8 cellular contexts compared by ENCODE assay signal in genomic region chr14:61694830-61695694, GRCh38. TPM values are rescaled to one million over a fixed set of nuclear protein-coding genes. Genes with fewer than 3 reads are reported as not detected.
DNase-seq lines count a peak whose midpoint lies in the region; TF ChIP-seq lines count a peak whose summit lies in the region.

HIF1A (plus strand) TSS chr14:61695513; CDS start chr14:61695805, 292 bp downstream.

- peak within 1 kb of the TSS; percentile 85 for H2AFZ ChIP-seq in neuron (ENCODE audit: low read depth, low read length)

- peak; percentile 99 for DNase-seq in GM03348 (ENCODE audit: low spot score)
- DNase-seq in HEK293T (ENCODE audit: extremely low spot score): peak; percentile 95
- DNase-seq in MV-4-11 (lab: John Stamatoyannopoulos, UW): peak; percentile 97
- peak; percentile 96 for DNase-seq in SK-MEL-5 (ENCODE audit: low read depth, low spot score)
- DNase-seq in activated naive CD4-positive, alpha-beta T cell treated with anti-CD3 and anti-CD28 coated beads for 36 hours: peak; percentile 98
- peak; percentile 97 for DNase-seq in foreskin melanocyte

- H3K4me1 ChIP-seq in neuron (ENCODE audit: insufficient read depth, low read length) (peaks cover 26% of the 10 kb centered on the region), subcutaneous abdominal adipose tissue (ENCODE audit: control insufficient read depth in 5 of 5, insufficient read depth in 5 of 5, low read length in 5 of 5) (peaks cover 0 to 39% (median 33%) of the 10 kb centered on the region in 5 donors)

- H3K9me3 Mint-ChIP-seq in activated naive CD4-positive, alpha-beta T cell treated with anti-CD3 and anti-CD28 coated beads for 36 hours: no peaks in the 10 kb centered on the region

- peaks cover 40% of the 10 kb centered on the region for H3K36me3 Mint-ChIP-seq in activated naive CD4-positive, alpha-beta T cell treated with anti-CD3 and anti-CD28 coated beads for 36 hours (ENCODE audit: low read depth)

- no peaks in the 10 kb centered on the region for H3K27me3 ChIP-seq in neuron (ENCODE audit: insufficient read depth, low read length)
- no peaks in the 10 kb centered on the region for H3K27me3 ChIP-seq in subcutaneous abdominal adipose tissue (ENCODE audit: control insufficient read depth in 5 of 5, insufficient read depth in 4 of 5, low read length in 5 of 5)

- H3K9ac ChIP-seq in subcutaneous abdominal adipose tissue (ENCODE audit: low read length in 5 of 5): peak within 1 kb of the TSS; percentile 39 to 98 (median 97)

- CTCF ChIA-PET in HEK293T (lab: Yijun Ruan, JAX): interaction anchor here (0.5 kb wide), 1 partner anchor 47 kb away, joined by 3 read pairs; no protein-coding TSS in a partner anchor
- CTCF ChIA-PET in activated naive CD4-positive, alpha-beta T cell treated with anti-CD3 and anti-CD28 coated beads for 36 hours (lab: Charles Lee): interaction anchor here (0.6 to 0.9 kb wide), 3 partner anchors 13 to 100 kb away, joined by 3 to 5 read pairs (median 3); no protein-coding TSS in a partner anchor

- no peaks in the 10 kb centered on the region for H3K9me3 ChIP-seq in neuron (ENCODE audit: low read length)
- H3K9me3 ChIP-seq in subcutaneous abdominal adipose tissue (ENCODE audit: control insufficient read depth in 5 of 5, low read length in 5 of 5): no peaks in the 10 kb centered on the region

- peak within 1 kb of the TSS; percentile 93 for H3K27ac Mint-ChIP-seq in activated naive CD4-positive, alpha-beta T cell treated with anti-CD3 and anti-CD28 coated beads for 36 hours

- H3K4me3 ChIP-seq in neuron (ENCODE audit: low read length): peak within 1 kb of the TSS; percentile 73
- peak within 1 kb of the TSS; percentile 82 to 96 (median 95) for H3K4me3 ChIP-seq in subcutaneous abdominal adipose tissue (ENCODE audit: low read depth in 1 of 5, low read length in 5 of 5)

- intact Hi-C loops in activated naive CD4-positive, alpha-beta T cell treated with anti-CD3 and anti-CD28 coated beads for 36 hours (cut with micrococcal nuclease): loop anchor here (1.0 to 10.0 kb wide), 14 partner anchors 24 to 1450 kb away; partner anchors contain the start of gene PPM1A

- peak within 1 kb of the TSS; percentile 91 for H3K27ac ChIP-seq in subcutaneous abdominal adipose tissue (ENCODE audit: low read depth, low read length)

- peak within 1 kb of the TSS; percentile 94 for H3K4me3 Mint-ChIP-seq in activated naive CD4-positive, alpha-beta T cell treated with anti-CD3 and anti-CD28 coated beads for 36 hours

- POLR2A ChIA-PET in HEK293T (lab: Yijun Ruan, JAX): interaction anchor here (0.5 to 1.9 kb wide), 41 partner anchors 11 to 364 kb away, joined by 3 to 19 read pairs (median 3); partner anchors contain the start of gene SNAPC1

- H3K4me1 Mint-ChIP-seq in activated naive CD4-positive, alpha-beta T cell treated with anti-CD3 and anti-CD28 coated beads for 36 hours (ENCODE audit: low read depth): peaks cover 44% of the 10 kb centered on the region

- H3K36me3 ChIP-seq in neuron (ENCODE audit: insufficient read depth, low read length) (no peaks in the 10 kb centered on the region), subcutaneous abdominal adipose tissue (ENCODE audit: control insufficient read depth in 5 of 5, insufficient read depth in 5 of 5, low read length in 5 of 5) (no peaks in the 10 kb centered on the region)

- in situ Hi-C loops in SK-MEL-5 (cut with HindIII; ENCODE audit: low pct_unique_long_range_greater_than_20kb, low sequenced_read_pairs): no loop called here

- H3K27me3 Mint-ChIP-seq in activated naive CD4-positive, alpha-beta T cell treated with anti-CD3 and anti-CD28 coated beads for 36 hours (ENCODE audit: low read depth): no peaks in the 10 kb centered on the region

TF ChIP-seq in HEK293T, 16 proteins besides CTCF, POLR2A, EP300 and RAD21:
- TF ChIP-seq FOXM1 (IDR thresholded peaks at IDR 0.05; ENCODE audit: borderline replicate concordance): no peak
- no peak for TF ChIP-seq NFRKB (IDR thresholded peaks at IDR 0.05)
- TF ChIP-seq L3MBTL2 (conservative IDR thresholded peaks at IDR 0.05): peak; percentile 94
- 0 out of 2 replicates have a peak, but pooled peaks have one; percentile 22 for TF ChIP-seq ELF4 (IDR thresholded peaks at IDR 0.05)
- TF ChIP-seq CTBP1 (IDR thresholded peaks at IDR 0.05; ENCODE audit: borderline replicate concordance): no peak
- no peak; the same call in 1 of the 2 replicates for TF ChIP-seq BHLHE40 (IDR thresholded peaks at IDR 0.05; ENCODE audit: borderline replicate concordance)

RNA-seq across cellular contexts. Expression of gene HIF1A, which starts in this region (rescaled TPM):
- total RNA-seq in SK-MEL-5 (2014; rRNA removed; shearing (Covaris generic)): 79.5 and 84.4 TPM in 2 replicates
- 54.8 and 69.1 TPM in 2 replicates for polyA plus RNA-seq in SK-MEL-5 (2015; cell fraction: cytosol; rRNA removed)
- 34.5 and 61.4 TPM in 2 replicates for polyA plus RNA-seq in SK-MEL-5 (2015; cell fraction: nucleus; rRNA removed)
- total RNA-seq in activated naive CD4-positive, alpha-beta T cell treated with anti-CD3 and anti-CD28 coated beads for 36 hours: 100 to 1,000 TPM; 398 to 417 TPM

Comparison
In these comparisons a context has a peak if more than half of its experiments do, and no peak if none do; other contexts are left out.
1. Peak in every context shown above with its lines: DNase-seq, H3K4me3 ChIP-seq and H3K27ac ChIP-seq.